In genomic region chr6:32936247-32937152, GRCh38 we compare ENCODE assay signal across 18 cellular contexts. TPM values are rescaled to one million over a fixed set of nuclear protein-coding genes. Genes with fewer than 3 reads are reported as not detected.
DNase-seq lines count a peak whose midpoint lies in the region; ATAC-seq and TF ChIP-seq lines count a peak whose summit lies in the region.
"Had no signal": no experiment of that assay in that cellular context is flagged by ENCODE, and none has a peak within 500 bp of the region (broad histone marks: within the 10 kb centered on the region; RNA-seq: fewer than 3 reads in every experiment).

No MANE protein-coding gene starts in this region.

- H3K4ac ChIP-seq in mesendoderm (ENCODE audit: low read depth, low read length) (no peak overlapping the region), mesenchymal stem cell (ENCODE audit: low read depth in 1 of 2, low read length in 2 of 2) (no peak overlapping the region)

- DNase-seq in Right ventricle myocardium inferior (ENCODE audit: missing footprints) (no peak), right atrium auricular region (ENCODE audit: low spot score) (no peak), mesendoderm (no peak), NCI-H1436 treated with DMSO at 0.1 percent for 48 hours (lab: John Stamatoyannopoulos, UW) (no peak), mesenchymal stem cell (no peak)
- DNase-seq: activated CD4-positive, CD25-positive, alpha-beta regulatory T cell treated with anti-CD3 and anti-CD28 coated beads, Interleukin-2, amount 50 U/mL, for 72 hours; activated effector memory CD4-positive, alpha-beta T cell treated with anti-CD3 and anti-CD28 coated beads, Interleukin-2, amount 50 U/mL, for 16 hours; CD8-positive, alpha-beta T cell; foreskin fibroblast; mammary epithelial cell; NCI-H1417 treated with DMSO at 0.1 percent for 48 hours; occipital lobe; small intestine had no signal

- H2BK15ac ChIP-seq in mesendoderm (replicated peaks; ENCODE audit: low read depth) (no peak overlapping the region), mesenchymal stem cell (ENCODE audit: low read depth, poor library complexity, severe bottlenecking) (no peak overlapping the region)

- H2BK12ac ChIP-seq in mesenchymal stem cell (ENCODE audit: low read length in 2 of 2): no peak overlapping the region

- H2BK5ac ChIP-seq in mesendoderm (ENCODE audit: low read length): no peak overlapping the region
- no peak overlapping the region for H2BK5ac ChIP-seq in mesenchymal stem cell (ENCODE audit: low read depth, low read length, poor library complexity, severe bottlenecking)

- H3K4me2 ChIP-seq in mesendoderm (ENCODE audit: low read length) (no peak overlapping the region), mesenchymal stem cell (ENCODE audit: low read length, poor library complexity, severe bottlenecking) (no peak overlapping the region)

- peak overlapping the region in 1 of 2 donors; percentile 15 for H3K27ac ChIP-seq in right atrium auricular region
- H3K27ac ChIP-seq in cingulate gyrus (ENCODE audit: low read depth, low read length): peak overlapping the region; percentile 2
- H3K27ac ChIP-seq in muscle layer of duodenum (ENCODE audit: low read length): peak overlapping the region; percentile 46
- H3K27ac ChIP-seq in mesendoderm (ENCODE audit: low read depth, low read length): no peak overlapping the region
- no peak overlapping the region for H3K27ac ChIP-seq in mesenchymal stem cell (ENCODE audit: low read length, poor library complexity, severe bottlenecking)

- H2AFZ ChIP-seq in mesenchymal stem cell (ENCODE audit: low read depth, low read length): no peak overlapping the region

- H2AK5ac ChIP-seq in mesendoderm (ENCODE audit: low read length) (no peak overlapping the region), mesenchymal stem cell (ENCODE audit: low read length, severe bottlenecking) (no peak overlapping the region)

- no peak overlapping the region for H3K14ac ChIP-seq in mesenchymal stem cell (ENCODE audit: low read length in 2 of 2)

- H3K36me3 ChIP-seq in right atrium auricular region: no peaks in the 10 kb centered on the region
- peaks cover 0 to 4% of the 10 kb centered on the region in 2 donors for H3K36me3 ChIP-seq in muscle layer of duodenum (ENCODE audit: control insufficient read depth in 1 of 2, insufficient read depth in 2 of 2, low read length in 2 of 2)
- no peaks in the 10 kb centered on the region for H3K36me3 ChIP-seq in mesendoderm (ENCODE audit: control insufficient read depth, insufficient read depth, low read length)
- H3K36me3 ChIP-seq in mesenchymal stem cell (ENCODE audit: control insufficient read depth in 1 of 2, insufficient read depth in 2 of 2, low read depth in 1 of 2, low read length in 2 of 2): peaks cover 0 to 4% of the 10 kb centered on the region in 2 experiments
- H3K36me3 ChIP-seq: tibial nerve had no signal

- no peak overlapping the region for H3K23ac ChIP-seq in mesendoderm (ENCODE audit: low read length)
- no peak overlapping the region for H3K23ac ChIP-seq in mesenchymal stem cell (ENCODE audit: low read length in 2 of 2)

- no peaks in the 10 kb centered on the region for H3K79me1 ChIP-seq in mesendoderm (ENCODE audit: low read length)
- H3K79me1 ChIP-seq in mesenchymal stem cell (replicated peaks; ENCODE audit: low read length, poor library complexity, severe bottlenecking): no peaks in the 10 kb centered on the region

- no CpG with 5 or more reads among the region's 12 CpGs for WGBS in mesendoderm (ENCODE audit: extremely low coverage, insufficient coverage, low lambda C conversion rate)
- WGBS in mesenchymal stem cell: 91% methylated on average over 12 of the region's 12 CpGs

- no peak overlapping the region for H3K56ac ChIP-seq in mesendoderm (ENCODE audit: low read length)

- H3K9me3 ChIP-seq in right atrium auricular region: no peaks in the 10 kb centered on the region
- H3K9me3 ChIP-seq in muscle layer of duodenum (ENCODE audit: control insufficient read depth in 1 of 2, low read length in 2 of 2): no peaks in the 10 kb centered on the region
- H3K9me3 ChIP-seq in mesenchymal stem cell (ENCODE audit: control insufficient read depth, low read length): no peaks in the 10 kb centered on the region
- H3K9me3 ChIP-seq: tibial nerve had no signal

- H3K18ac ChIP-seq in mesendoderm (ENCODE audit: low read length) (no peak overlapping the region), mesenchymal stem cell (ENCODE audit: low read depth in 1 of 2, low read length in 2 of 2) (no peak overlapping the region)

- no peak overlapping the region for H4K8ac ChIP-seq in mesendoderm (ENCODE audit: low read depth, low read length)
- H4K8ac ChIP-seq in mesenchymal stem cell (ENCODE audit: low read length): no peak overlapping the region

- H3K27me3 ChIP-seq in right atrium auricular region: no peaks in the 10 kb centered on the region
- no peaks in the 10 kb centered on the region for H3K27me3 ChIP-seq in muscle layer of duodenum (ENCODE audit: low read depth, low read length)
- H3K27me3 ChIP-seq in mesendoderm (ENCODE audit: insufficient read depth, low read length, poor library complexity): no peaks in the 10 kb centered on the region
- peaks cover 0 to 24% of the 10 kb centered on the region in 2 experiments for H3K27me3 ChIP-seq in mesenchymal stem cell (ENCODE audit: control insufficient read depth in 1 of 2, insufficient read depth in 1 of 2, low read length in 2 of 2)
- H3K27me3 ChIP-seq: tibial nerve had no signal

- H3K9ac ChIP-seq in mesendoderm (ENCODE audit: low read length) (no peak overlapping the region), mesenchymal stem cell (ENCODE audit: low read length) (no peak overlapping the region)

- no peak overlapping the region for H4K5ac ChIP-seq in mesendoderm (ENCODE audit: low read length)

- intact Hi-C loops in Right ventricle myocardium inferior (cut with DNase I): no loop called here

- no peak for TF ChIP-seq CTCF in right atrium auricular region (IDR thresholded peaks at IDR 0.05)

- H3K4me3 ChIP-seq in right atrium auricular region (no peak overlapping the region), muscle layer of duodenum (ENCODE audit: low read depth in 1 of 2, low read length in 2 of 2) (no peak overlapping the region), mesendoderm (ENCODE audit: low read length) (no peak overlapping the region), mesenchymal stem cell (ENCODE audit: insufficient read depth in 1 of 2, low read depth in 1 of 2, low read length in 2 of 2) (no peak overlapping the region)
- H3K4me3 ChIP-seq: tibial nerve had no signal

- H2BK120ac ChIP-seq in mesendoderm (ENCODE audit: low read depth, low read length): no peak overlapping the region
- no peak overlapping the region for H2BK120ac ChIP-seq in mesenchymal stem cell (ENCODE audit: low read depth, low read length)

- ATAC-seq in Right ventricle myocardium inferior (peak; percentile 31), HG03342 (IDR thresholded peaks at IDR 0.05; ENCODE audit: unreplicated experiment) (no peak)
- ATAC-seq: CD8-positive, alpha-beta T cell had no signal

- H4K91ac ChIP-seq in mesenchymal stem cell (ENCODE audit: low read length): no peak overlapping the region

- H3K79me2 ChIP-seq in mesendoderm (ENCODE audit: control insufficient read depth, insufficient read depth, low read length): no peaks in the 10 kb centered on the region

- H3K4me1 ChIP-seq in right atrium auricular region (peaks cover 0 to 14% of the 10 kb centered on the region in 2 donors), muscle layer of duodenum (ENCODE audit: control insufficient read depth in 1 of 2, insufficient read depth in 2 of 2, low read length in 2 of 2) (peaks cover 8% of the 10 kb centered on the region in 2 donors), mesendoderm (ENCODE audit: control insufficient read depth, low read depth, low read length) (no peaks in the 10 kb centered on the region), mesenchymal stem cell (ENCODE audit: control insufficient read depth, insufficient read depth, low read depth, low read length) (peaks cover 6% of the 10 kb centered on the region)

RNA-seq across cellular contexts. Expression of gene HLA-DMB, which starts 4.3 kb away (rescaled TPM):
- total RNA-seq in Right ventricle myocardium inferior (8.8 TPM), right atrium auricular region (10 to 100 TPM in 1 of 2 donors, 1 to 10 TPM in 1; 3.6 to 12.9 TPM)
- polyA plus RNA-seq in mesendoderm (2013, experiment 1 of 2): 1.4 TPM
- 1.1 TPM for polyA plus RNA-seq in mesendoderm (2013, experiment 2 of 2)
- polyA plus RNA-seq in mesenchymal stem cell (2013, experiment 1 of 2): 1.5 TPM
- 1.7 TPM for polyA plus RNA-seq in mesenchymal stem cell (2013, experiment 2 of 2)
- total RNA-seq: A172, mammary epithelial cell had no signal

RNA-seq across cellular contexts. Expression of gene HLA-DMA, which starts 16.4 kb away (rescaled TPM):
- total RNA-seq in Right ventricle myocardium inferior: 19.7 TPM
- 10 to 100 TPM in 1 of 2 donors, 1 to 10 TPM in 1; 9.2 to 15.4 TPM for total RNA-seq in right atrium auricular region
- 10.8 TPM for polyA plus RNA-seq in mesendoderm (2013, experiment 1 of 2)
- polyA plus RNA-seq in mesendoderm (2013, experiment 2 of 2): 9.8 TPM
- polyA plus RNA-seq in mesenchymal stem cell (2013, experiment 1 of 2): 12.4 TPM
- polyA plus RNA-seq in mesenchymal stem cell (2013, experiment 2 of 2): 12.7 TPM

RNA-seq across cellular contexts. Expression of gene BRD2, which starts 31.9 kb away (rescaled TPM):
- total RNA-seq in Right ventricle myocardium inferior (64.1 TPM), right atrium auricular region (10 to 100 TPM; 56.9 to 91.1 TPM)
- 162 TPM for polyA plus RNA-seq in mesendoderm (2013, experiment 1 of 2)
- polyA plus RNA-seq in mesendoderm (2013, experiment 2 of 2): 162 TPM
- 132 TPM for polyA plus RNA-seq in mesenchymal stem cell (2013, experiment 1 of 2)
- polyA plus RNA-seq in mesenchymal stem cell (2013, experiment 2 of 2): 129 TPM

Comparison
In these comparisons a context has a peak if more than half of its experiments do, and no peak if none do; other contexts are left out.
1. H3K27ac ChIP-seq: peak in cingulate gyrus (single experiment) and muscle layer of duodenum (single experiment); none in mesendoderm (single experiment) and mesenchymal stem cell (single experiment).